ENCODE assay signal across 8 cellular contexts in genomic region chr1:150877220-150877516, GRCh38. TPM values are rescaled to one million over a fixed set of nuclear protein-coding genes. Genes with fewer than 3 reads are reported as not detected.
DNase-seq lines count a peak whose midpoint lies in the region; ATAC-seq, FAIRE-seq and TF ChIP-seq lines count a peak whose summit lies in the region.

No MANE protein-coding gene starts in this region.

- no peak for ATAC-seq in left lung

- H3K36me3 Mint-ChIP-seq in activated naive CD4-positive, alpha-beta T cell treated with anti-CD3 and anti-CD28 coated beads for 36 hours (ENCODE audit: low read depth), result peaks cover 15% of the 10 kb centered on the region
- peaks cover 13% of the 10 kb centered on the region for H3K36me3 Mint-ChIP-seq in activated T-helper 1 cell treated with anti-CD3 and anti-CD28 coated beads, Interleukin-12 subunit alpha, Interleukin-12 subunit beta, Interleukin-2, Interleukin-4 antibody, amounts not matched to agents 30 ng/mL and 10 ng/mL and 1 ng/mL, durations not matched to agents 14 hours and 24 hours and 36 hours (ENCODE audit: low read depth)

- TF ChIP-seq POLR2A in thyroid gland (IDR thresholded peaks at IDR 0.05), result no peak

- peak overlapping the region; percentile 83 for H3K4me3 Mint-ChIP-seq in activated naive CD4-positive, alpha-beta T cell treated with anti-CD3 and anti-CD28 coated beads for 36 hours
- peak overlapping the region; percentile 86 for H3K4me3 Mint-ChIP-seq in activated T-helper 1 cell treated with anti-CD3 and anti-CD28 coated beads, Interleukin-12 subunit alpha, Interleukin-12 subunit beta, Interleukin-2, Interleukin-4 antibody, amounts not matched to agents 30 ng/mL and 10 ng/mL and 1 ng/mL, durations not matched to agents 14 hours and 24 hours and 36 hours

- H3K27ac ChIP-seq in left lung, result peak overlapping the region; percentile 91 to 98
- peak overlapping the region; percentile 40 to 87 (median 85) for H3K27ac ChIP-seq in thyroid gland
- peak overlapping the region in 1 of 2 donors; percentile 43 for H3K27ac ChIP-seq in small intestine (ENCODE audit: low read depth in 1 of 2, low read length in 1 of 2)

- in situ Hi-C loops in GM13976 (cut with MboI; ENCODE audit: low sequenced_read_pairs, unreplicated experiment), result no loop called here

- peak overlapping the region; percentile 70 to 79 for H3K4me3 ChIP-seq in left lung
- peak overlapping the region in 1 of 3 donors; percentile 69 for H3K4me3 ChIP-seq in thyroid gland (replicated peaks in 1 of 3)
- peak overlapping the region in 1 of 2 donors; percentile 37 for H3K4me3 ChIP-seq in small intestine (ENCODE audit: low read depth in 1 of 2, low read length in 2 of 2)

- H3K4me1 ChIP-seq in left lung (peaks cover 8 to 22% of the 10 kb centered on the region in 2 donors), thyroid gland (peaks cover 10 to 11% of the 10 kb centered on the region in 2 donors), small intestine (ENCODE audit: control insufficient read depth in 2 of 2, insufficient read depth in 1 of 2, low read depth in 1 of 2, low read length in 1 of 2) (peaks cover 0 to 3% of the 10 kb centered on the region in 2 donors)

- H3K9me3 Mint-ChIP-seq in activated naive CD4-positive, alpha-beta T cell treated with anti-CD3 and anti-CD28 coated beads for 36 hours, result no peaks in the 10 kb centered on the region
- no peaks in the 10 kb centered on the region for H3K9me3 Mint-ChIP-seq in activated T-helper 1 cell treated with anti-CD3 and anti-CD28 coated beads, Interleukin-12 subunit alpha, Interleukin-12 subunit beta, Interleukin-2, Interleukin-4 antibody, amounts not matched to agents 30 ng/mL and 10 ng/mL and 1 ng/mL, durations not matched to agents 14 hours and 24 hours and 36 hours

- no peak for FAIRE-seq in small intestine (lab: Jason Lieb, UNC)

- peaks cover 18% of the 10 kb centered on the region for H3K4me1 Mint-ChIP-seq in activated naive CD4-positive, alpha-beta T cell treated with anti-CD3 and anti-CD28 coated beads for 36 hours (ENCODE audit: low read depth)
- H3K4me1 Mint-ChIP-seq in activated T-helper 1 cell treated with anti-CD3 and anti-CD28 coated beads, Interleukin-12 subunit alpha, Interleukin-12 subunit beta, Interleukin-2, Interleukin-4 antibody, amounts not matched to agents 30 ng/mL and 10 ng/mL and 1 ng/mL, durations not matched to agents 14 hours and 24 hours and 36 hours (ENCODE audit: low read depth), result peaks cover 32% of the 10 kb centered on the region

- intact Hi-C loops in activated naive CD4-positive, alpha-beta T cell treated with anti-CD3 and anti-CD28 coated beads for 36 hours (cut with micrococcal nuclease), result loop anchor here (5.0 to 10.0 kb wide), 5 partner anchors 100 to 510 kb away; partner anchors contain the start of genes CDC42SE1, CTSS and PI4KB
- intact Hi-C loops in activated T-helper 1 cell treated with anti-CD3 and anti-CD28 coated beads, Interleukin-12 subunit alpha, Interleukin-12 subunit beta, Interleukin-2, Interleukin-4 antibody, amounts not matched to agents 30 ng/mL and 10 ng/mL and 1 ng/mL, durations not matched to agents 14 hours and 24 hours and 36 hours (cut with micrococcal nuclease), result loop anchor here (2.0 to 10.0 kb wide), 3 partner anchors 102 to 405 kb away; partner anchors contain the start of genes MINDY1, PRUNE1 and ZNF687
- intact Hi-C loops in left lung (cut with DNase I), result no loop called here
- intact Hi-C loops in thyroid gland (cut with DNase I), result no loop called here

- H3K36me3 ChIP-seq in left lung (no peaks in the 10 kb centered on the region), thyroid gland (no peaks in the 10 kb centered on the region), small intestine (ENCODE audit: control insufficient read depth in 2 of 2, insufficient read depth in 2 of 2, low read length in 2 of 2) (no peaks in the 10 kb centered on the region)

- CTCF ChIA-PET in activated naive CD4-positive, alpha-beta T cell treated with anti-CD3 and anti-CD28 coated beads for 36 hours (lab: Charles Lee), result no interaction called here

- 71 to 76% methylated on average over 7 of the region's 7 CpGs for WGBS in thyroid gland, 2 donors
- 37 to 66% (median 40%) methylated on average over 7 of the region's 7 CpGs for WGBS in small intestine, 3 donors

- no peak for DNase-seq in activated naive CD4-positive, alpha-beta T cell treated with anti-CD3 and anti-CD28 coated beads for 36 hours
- DNase-seq in activated naive CD4-positive, alpha-beta T cell treated with Interleukin-2 at 50 U/mL for 16 hours, result no peak
- no peak for DNase-seq in activated T-helper 1 cell treated with anti-CD3 and anti-CD28 coated beads, Interleukin-12 subunit alpha, Interleukin-12 subunit beta, Interleukin-2, Interleukin-4 antibody, amounts not matched to agents 30 ng/mL and 10 ng/mL and 1 ng/mL, durations not matched to agents 14 hours and 24 hours and 36 hours (ENCODE audit: low spot score)
- no peak for DNase-seq in left lung
- DNase-seq in thyroid gland, result no peak
- DNase-seq in putamen (ENCODE audit: low spot score), result no peak
- DNase-seq in GM13976 (ENCODE audit: low spot score), result no peak
- DNase-seq in small intestine, result no peak

- TF ChIP-seq CTCF in left lung (IDR thresholded peaks at IDR 0.05) (no peak), thyroid gland (IDR thresholded peaks at IDR 0.05) (no peak), GM13976 (IDR thresholded peaks at IDR 0.05; ENCODE audit: borderline replicate concordance, control extremely low read depth, extremely low read depth, insufficient read depth, missing control alignments) (no peak)

- H3K9me3 ChIP-seq in left lung (no peaks in the 10 kb centered on the region), thyroid gland (no peaks in the 10 kb centered on the region), small intestine (ENCODE audit: control insufficient read depth, low read depth) (no peaks in the 10 kb centered on the region)

- H3K27me3 Mint-ChIP-seq in activated naive CD4-positive, alpha-beta T cell treated with anti-CD3 and anti-CD28 coated beads for 36 hours (ENCODE audit: low read depth), result no peaks in the 10 kb centered on the region
- H3K27me3 Mint-ChIP-seq in activated T-helper 1 cell treated with anti-CD3 and anti-CD28 coated beads, Interleukin-12 subunit alpha, Interleukin-12 subunit beta, Interleukin-2, Interleukin-4 antibody, amounts not matched to agents 30 ng/mL and 10 ng/mL and 1 ng/mL, durations not matched to agents 14 hours and 24 hours and 36 hours (ENCODE audit: insufficient read depth), result no peaks in the 10 kb centered on the region

- no peaks in the 10 kb centered on the region for H3K27me3 ChIP-seq in left lung
- no peaks in the 10 kb centered on the region for H3K27me3 ChIP-seq in thyroid gland
- no peaks in the 10 kb centered on the region for H3K27me3 ChIP-seq in small intestine (ENCODE audit: control insufficient read depth in 2 of 2, insufficient read depth in 2 of 2, low read length in 2 of 2)

- H3K27ac Mint-ChIP-seq in activated naive CD4-positive, alpha-beta T cell treated with anti-CD3 and anti-CD28 coated beads for 36 hours, result peak overlapping the region; percentile 83
- no peak overlapping the region for H3K27ac Mint-ChIP-seq in activated T-helper 1 cell treated with anti-CD3 and anti-CD28 coated beads, Interleukin-12 subunit alpha, Interleukin-12 subunit beta, Interleukin-2, Interleukin-4 antibody, amounts not matched to agents 30 ng/mL and 10 ng/mL and 1 ng/mL, durations not matched to agents 14 hours and 24 hours and 36 hours

RNA-seq across cellular contexts. Expression of gene ARNT, which starts 0.8 kb away (rescaled TPM):
- total RNA-seq in activated naive CD4-positive, alpha-beta T cell treated with anti-CD3 and anti-CD28 coated beads for 36 hours, result 10 to 100 TPM; 28.8 to 28.9 TPM
- 32.4 and 32.5 TPM in 2 replicates for total RNA-seq in activated T-helper 1 cell treated with anti-CD3 and anti-CD28 coated beads, Interleukin-12 subunit alpha, Interleukin-12 subunit beta, Interleukin-2, Interleukin-4 antibody, amounts not matched to agents 30 ng/mL and 10 ng/mL and 1 ng/mL, durations not matched to agents 14 hours and 24 hours and 36 hours
- total RNA-seq in left lung (10 to 100 TPM; 42.9 to 49.8 TPM), thyroid gland (10 to 100 TPM; 44.2 to 58.3 (median 51.4) TPM)
- 10 to 100 TPM; 14.3 to 15.9 (median 14.9) TPM for polyA plus RNA-seq in small intestine

RNA-seq across cellular contexts. Expression of gene CTXND2, which starts 9.8 kb away (rescaled TPM):
- not detected for total RNA-seq in activated naive CD4-positive, alpha-beta T cell treated with anti-CD3 and anti-CD28 coated beads for 36 hours
- total RNA-seq in activated T-helper 1 cell treated with anti-CD3 and anti-CD28 coated beads, Interleukin-12 subunit alpha, Interleukin-12 subunit beta, Interleukin-2, Interleukin-4 antibody, amounts not matched to agents 30 ng/mL and 10 ng/mL and 1 ng/mL, durations not matched to agents 14 hours and 24 hours and 36 hours, result not detected in 2 replicates
- total RNA-seq in left lung, result not detected
- total RNA-seq in thyroid gland, result not detected
- not detected for polyA plus RNA-seq in small intestine

RNA-seq across cellular contexts. Expression of gene SETDB1, which starts 49.0 kb away (rescaled TPM):
- 10 to 100 TPM; 40.4 to 44.7 TPM for total RNA-seq in activated naive CD4-positive, alpha-beta T cell treated with anti-CD3 and anti-CD28 coated beads for 36 hours
- 60.6 and 63.7 TPM in 2 replicates for total RNA-seq in activated T-helper 1 cell treated with anti-CD3 and anti-CD28 coated beads, Interleukin-12 subunit alpha, Interleukin-12 subunit beta, Interleukin-2, Interleukin-4 antibody, amounts not matched to agents 30 ng/mL and 10 ng/mL and 1 ng/mL, durations not matched to agents 14 hours and 24 hours and 36 hours
- 10 to 100 TPM; 33.1 to 49.7 TPM for total RNA-seq in left lung
- 10 to 100 TPM; 35.4 to 59.9 (median 44.8) TPM for total RNA-seq in thyroid gland
- polyA plus RNA-seq in small intestine, result 10 to 100 TPM; 12.7 to 20.4 (median 18.4) TPM

Comparison
In these comparisons a context has a peak if more than half of its experiments do, and no peak if none do; other contexts are left out.
1. intact Hi-C loops: an anchor here in activated naive CD4-positive, alpha-beta T cell treated with anti-CD3 and anti-CD28 coated beads for 36 hours (5.0 to 10.0 kb wide) and activated T-helper 1 cell treated with anti-CD3 and anti-CD28 coated beads, Interleukin-12 subunit alpha, Interleukin-12 subunit beta, Interleukin-2, Interleukin-4 antibody, amounts not matched to agents 30 ng/mL and 10 ng/mL and 1 ng/mL, durations not matched to agents 14 hours and 24 hours and 36 hours (2.0 to 10.0 kb wide); none called in left lung and thyroid gland.